ENCODE assay signal across 30 cellular contexts in genomic region chr3:174815750-174816149, GRCh38.
"Had no signal": no experiment of that assay in that cellular context is flagged by ENCODE, and none has a peak within 500 bp of the region (broad histone marks: within the 10 kb centered on the region; RNA-seq: fewer than 3 reads in every experiment).

No MANE protein-coding gene starts in this region.

- H3K27me3 ChIP-seq: neutrophil, ovary, right lobe of liver, sigmoid colon, stomach, thyroid gland, tibial nerve, upper lobe of left lung, vagina had no signal

- H3K27me3 Mint-ChIP-seq: natural killer cell treated with Interleukin-12 subunit alpha and Interleukin-12 subunit beta and Interleukin-15 and Interleukin-18, amount 100 ng/mL, for 72 hours; progenitor cell of endocrine pancreas; stimulated activated naive B cell treated with anti-CD40 and anti-IgM and Interleukin-4, amounts not matched to agents 10 μg/mL and 1 μg/mL and 100 μg/mL, for 72 hours; stimulated activated naive CD8-positive, alpha-beta T cell treated with anti-CD3 and anti-CD28 coated beads, Interleukin-15, Interleukin-2, amounts not matched to agents 100 ng/mL and 50 ng/mL, for 24 hours had no signal

- H3K4me1 Mint-ChIP-seq: nephron progenitor cell; neural crest cell; stimulated activated effector memory CD8-positive, alpha-beta T cell treated with anti-CD3 and anti-CD28 coated beads, Interleukin-12 subunit alpha, Interleukin-12 subunit beta, amount 100 ng/mL, for 72 hours; stimulated activated naive B cell treated with anti-CD40 and anti-IgM and Interleukin-4, amounts not matched to agents 10 μg/mL and 1 μg/mL and 100 μg/mL, for 72 hours had no signal

- H3K4me3 ChIP-seq: ovary, psoas muscle, right lobe of liver, sigmoid colon, stomach, thoracic aorta, thyroid gland, tibial nerve, upper lobe of left lung, vagina had no signal

- H3K4me3 Mint-ChIP-seq: natural killer cell treated with Interleukin-12 subunit alpha and Interleukin-12 subunit beta and Interleukin-15 and Interleukin-18, amount 100 ng/mL, for 72 hours; nephron progenitor cell; neural crest cell; stimulated activated effector memory CD8-positive, alpha-beta T cell treated with anti-CD3 and anti-CD28 coated beads, Interleukin-12 subunit alpha, Interleukin-12 subunit beta, amount 100 ng/mL, for 72 hours; stimulated activated naive B cell treated with anti-CD40 and anti-IgM and Interleukin-4, amounts not matched to agents 10 μg/mL and 1 μg/mL and 100 μg/mL, for 72 hours; stimulated activated naive CD8-positive, alpha-beta T cell treated with anti-CD3 and anti-CD28 coated beads, Interleukin-15, Interleukin-2, amounts not matched to agents 100 ng/mL and 50 ng/mL, for 24 hours had no signal

- H3K9me3 ChIP-seq: neutrophil, ovary, psoas muscle, right lobe of liver, sigmoid colon, thoracic aorta, thyroid gland, tibial nerve, upper lobe of left lung, vagina had no signal

- H3K9me3 Mint-ChIP-seq: natural killer cell treated with Interleukin-12 subunit alpha and Interleukin-12 subunit beta and Interleukin-15 and Interleukin-18, amount 100 ng/mL, for 72 hours; nephron progenitor cell; neural crest cell; stimulated activated naive CD8-positive, alpha-beta T cell treated with anti-CD3 and anti-CD28 coated beads, Interleukin-15, Interleukin-2, amounts not matched to agents 100 ng/mL and 50 ng/mL, for 24 hours had no signal

- H3K36me3 ChIP-seq: neutrophil, ovary, right lobe of liver, sigmoid colon, stomach, thoracic aorta, thyroid gland, upper lobe of left lung, vagina had no signal

- DNase-seq: nephron progenitor cell; nucleus accumbens; ovary; posterior cingulate gyrus; psoas muscle; right cardiac atrium; right lobe of liver; sigmoid colon; small intestine; stimulated activated CD4-positive, alpha-beta T cell treated with anti-CD3 and anti-CD28 coated beads, Interleukin-15, amount 100 ng/mL, for 24 hours; stimulated activated CD4-positive, alpha-beta T cell treated with anti-CD3 and anti-CD28 coated beads, Interleukin-2, amount 100 ng/mL, for 24 hours; stimulated activated CD4-positive, alpha-beta T cell treated with anti-CD3 and anti-CD28 coated beads, Interleukin-2, amount 100 ng/mL, for 48 hours; stimulated activated CD4-positive, alpha-beta T cell treated with anti-CD3 and anti-CD28 coated beads, Interleukin-4, amount 100 ng/mL, for 24 hours; stimulated activated naive B cell treated with anti-CD40 and anti-IgM and Interleukin-4, amounts not matched to agents 10 μg/mL and 1 μg/mL and 100 μg/mL, for 72 hours; stimulated activated naive CD4-positive, alpha-beta T cell treated with Interleukin-2 at 50 U/mL for 16 hours; stomach; thyroid gland; trophoblast cell; upper lobe of left lung had no signal

- H3K4me1 ChIP-seq: parathyroid adenoma, psoas muscle, sigmoid colon, stomach, thyroid gland, tibial nerve, upper lobe of left lung, vagina had no signal

- H3K36me3 Mint-ChIP-seq: natural killer cell treated with Interleukin-12 subunit alpha and Interleukin-12 subunit beta and Interleukin-15 and Interleukin-18, amount 100 ng/mL, for 72 hours; stimulated activated effector memory CD8-positive, alpha-beta T cell treated with anti-CD3 and anti-CD28 coated beads, Interleukin-12 subunit alpha, Interleukin-12 subunit beta, amount 100 ng/mL, for 72 hours; stimulated activated naive B cell treated with anti-CD40 and anti-IgM and Interleukin-4, amounts not matched to agents 10 μg/mL and 1 μg/mL and 100 μg/mL, for 72 hours had no signal

- FAIRE-seq: small intestine, urothelium cell line had no signal

- H3K27ac ChIP-seq: neutrophil, ovary, parathyroid adenoma, psoas muscle, right lobe of liver, sigmoid colon, stomach, thoracic aorta, thyroid gland, tibial nerve, upper lobe of left lung, vagina had no signal

- H3K27ac Mint-ChIP-seq: natural killer cell treated with Interleukin-12 subunit alpha and Interleukin-12 subunit beta and Interleukin-15 and Interleukin-18, amount 100 ng/mL, for 72 hours; nephron progenitor cell; progenitor cell of endocrine pancreas; stimulated activated effector memory CD8-positive, alpha-beta T cell treated with anti-CD3 and anti-CD28 coated beads, Interleukin-12 subunit alpha, Interleukin-12 subunit beta, amount 100 ng/mL, for 72 hours; stimulated activated naive B cell treated with anti-CD40 and anti-IgM and Interleukin-4, amounts not matched to agents 10 μg/mL and 1 μg/mL and 100 μg/mL, for 72 hours; stimulated activated naive CD8-positive, alpha-beta T cell treated with anti-CD3 and anti-CD28 coated beads, Interleukin-15, Interleukin-2, amounts not matched to agents 100 ng/mL and 50 ng/mL, for 24 hours had no signal
